In genomic region chr4:186685744-186686143, GRCh38 we compare ENCODE assay signal across 10 cellular contexts. TPM values are rescaled to one million over a fixed set of nuclear protein-coding genes. Genes with fewer than 3 reads are reported as not detected.
A peak's percentile ranks its signal among the peaks of the same experiment; 100 is the strongest.
DNase-seq lines count a peak whose midpoint lies in the region; ATAC-seq, FAIRE-seq and TF ChIP-seq lines count a peak whose summit lies in the region.
"Had no signal": no experiment of that assay in that cellular context is flagged by ENCODE, and none has a peak within 500 bp of the region (broad histone marks: within the 10 kb centered on the region; RNA-seq: fewer than 3 reads in every experiment).

No MANE protein-coding gene starts in this region.

- ATAC-seq in SK-N-SH treated with all-trans-retinoic acid at 6 μM for 48 hours (peak; percentile 91), pancreas (peak; percentile 47 to 75 (median 66)), GM19452 (IDR thresholded peaks at IDR 0.05; ENCODE audit: unreplicated experiment) (no peak), HG02798 (IDR thresholded peaks at IDR 0.05; ENCODE audit: poor library complexity, unreplicated experiment) (no peak)

- no peak for TF ChIP-seq CTCF in pancreas (IDR thresholded peaks at IDR 0.05)

- no peaks in the 10 kb centered on the region for H4K20me1 ChIP-seq in Karpas-422 (ENCODE audit: insufficient read depth, low read depth, low read length)

- H3K27me3 ChIP-seq in pancreas (no peaks in the 10 kb centered on the region), Karpas-422 (ENCODE audit: low read length) (no peaks in the 10 kb centered on the region)

- no peaks in the 10 kb centered on the region for H3K79me2 ChIP-seq in Karpas-422 (ENCODE audit: low read length)

- H3K4me1 ChIP-seq in pancreas (peaks cover 0 to 26% (median 24%) of the 10 kb centered on the region in 3 donors), Karpas-422 (ENCODE audit: low read length) (no peaks in the 10 kb centered on the region)

- no peak overlapping the region for H3K9ac ChIP-seq in Karpas-422 (ENCODE audit: low read length)

- H2AFZ ChIP-seq in Karpas-422 (ENCODE audit: low read length) = no peak overlapping the region

- no peaks in the 10 kb centered on the region for H3K9me2 ChIP-seq in Karpas-422 (replicated peaks; ENCODE audit: insufficient read depth, low read length)

- DNase-seq in ELR (ENCODE audit: low read depth) = peak; percentile 91
- peak; percentile 92 for DNase-seq in glomerular visceral epithelial cell (ENCODE audit: extremely low spot score)
- no peak for DNase-seq in pancreas
- no peak for DNase-seq in NCI-H2196 treated with DMSO at 0.1 percent for 48 hours (lab: John Stamatoyannopoulos, UW; ENCODE audit: unreplicated experiment)
- no peak for DNase-seq in Karpas-422
- DNase-seq: anterior cingulate cortex, NCI-H1092 had no signal

- peak; percentile 41 for FAIRE-seq in pancreas (lab: Jason Lieb, UNC)

- H3K27ac ChIP-seq in pancreas (peak overlapping the region in 2 of 4 donors; percentile 42 to 59), Karpas-422 (ENCODE audit: low read length) (no peak overlapping the region)

- H3K9me3 ChIP-seq in pancreas = no peaks in the 10 kb centered on the region
- no peaks in the 10 kb centered on the region for H3K9me3 ChIP-seq in Karpas-422 (ENCODE audit: low read length)

- intact Hi-C loops in pancreas (cut with DNase I) = no loop called here

- H3K4me2 ChIP-seq in Karpas-422 (ENCODE audit: low read depth, low read length, poor library complexity, severe bottlenecking) = no peak overlapping the region

- no peaks in the 10 kb centered on the region for H3K36me3 ChIP-seq in pancreas
- H3K36me3 ChIP-seq in Karpas-422 (ENCODE audit: insufficient read depth, low read length) = no peaks in the 10 kb centered on the region

- no peak overlapping the region for H3K4me3 ChIP-seq in pancreas
- no peak overlapping the region for H3K4me3 ChIP-seq in Karpas-422 (ENCODE audit: low read length)

- WGBS in pancreas, 2 donors = 69 to 73% methylated on average over 3 of the region's 3 CpGs

TF ChIP-seq in SK-N-SH treated with all-trans-retinoic acid at 6 μM for 48 hours, 23 proteins besides CTCF, POLR2A, EP300 and RAD21:
- no peak for TF ChIP-seq POU6F1 (CRISPR knock-in tag; IDR thresholded peaks at IDR 0.05; ENCODE audit: borderline replicate concordance, low read depth)
- TF ChIP-seq ZFP30 (CRISPR knock-in tag; IDR thresholded peaks at IDR 0.05) = peak; percentile 71
- no peak for TF ChIP-seq ARNTL (CRISPR knock-in tag; IDR thresholded peaks at IDR 0.05; ENCODE audit: borderline replicate concordance, low read depth)
- TF ChIP-seq ISL1 (CRISPR knock-in tag; IDR thresholded peaks at IDR 0.05) = peak; percentile 82
- TF ChIP-seq PPARA (CRISPR knock-in tag; IDR thresholded peaks at IDR 0.05; ENCODE audit: borderline replicate concordance) = no peak
- TF ChIP-seq ZC3H10 (CRISPR knock-in tag; IDR thresholded peaks at IDR 0.05) = peak; percentile 31; the same call in 1 of the 2 replicates
- no peak for TF ChIP-seq TSHZ2 (CRISPR knock-in tag; IDR thresholded peaks at IDR 0.05)
- no peak for TF ChIP-seq CSDC2 (CRISPR knock-in tag; IDR thresholded peaks at IDR 0.05)
- TF ChIP-seq SNAI2 (CRISPR knock-in tag; IDR thresholded peaks at IDR 0.05) = no peak
TF ChIP-seq in SK-N-SH treated with all-trans-retinoic acid at 6 μM for 48 hours: peak in this region for 3.

RNA-seq across cellular contexts. Expression of gene FAT1, which starts 37.9 kb away (rescaled TPM):
- 10 to 100 TPM; 54.8 to 91.6 (median 71.3) TPM for total RNA-seq in pancreas
- 10 to 100 TPM; 16.9 to 26.6 TPM for polyA plus RNA-seq in pancreas
- total RNA-seq in Karpas-422 (2014; rRNA removed; shearing (Covaris generic); ENCODE audit: low replicate concordance) = 0.15 TPM in 1 of 2 replicates, not detected in the other

Comparison
In these comparisons a context has a peak if more than half of its experiments do, and no peak if none do; other contexts are left out.
1. DNase-seq: peak in ELR (single experiment) and glomerular visceral epithelial cell (single experiment); none in pancreas (0 of 6), NCI-H2196 treated with DMSO at 0.1 percent for 48 hours (single experiment) and Karpas-422 (single experiment).
2. ATAC-seq: peak in SK-N-SH treated with all-trans-retinoic acid at 6 μM for 48 hours (single experiment) and pancreas (4 of 4); none in GM19452 (single experiment) and HG02798 (single experiment).
3. RNA of gene FAT1, which starts 37.9 kb away (total RNA-seq): 54.8 to 91.6 TPM in pancreas; 0.15 TPM in Karpas-422; every median in the first group is over 10 times any median in the second.